In the genomic region with DNA sequence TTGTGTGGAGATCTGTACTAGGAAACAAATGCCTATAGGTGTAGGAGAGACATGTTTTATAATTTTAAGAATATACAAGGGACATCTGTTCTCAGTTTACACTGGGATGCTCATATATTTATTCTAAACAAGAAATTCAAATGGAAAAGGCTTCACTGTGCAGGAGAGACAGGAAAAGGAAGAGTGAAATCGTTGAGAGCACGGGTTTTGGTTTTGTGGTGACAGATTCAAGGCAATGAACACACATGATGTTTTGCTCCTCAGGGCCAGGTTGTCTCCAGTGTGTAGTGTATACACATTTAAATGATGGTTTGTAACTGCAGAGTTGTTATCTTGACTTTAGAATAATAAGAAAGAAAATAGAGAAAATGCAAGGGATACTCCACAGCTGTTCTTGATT, we compare ENCODE assay signal across 1 cellular context.
TF ChIP-seq lines count a peak whose summit lies in the region.

No MANE protein-coding gene starts in this region.

TF ChIP-seq in SK-N-SH, 30 proteins besides CTCF, POLR2A, EP300 and RAD21:
- TF ChIP-seq TAF1 (IDR thresholded peaks at IDR 0.05; ENCODE audit: borderline replicate concordance, low read depth, low read length) (no peak), RCOR1 (IDR thresholded peaks at IDR 0.05; ENCODE audit: low read length) (no peak), YY1 (IDR thresholded peaks at IDR 0.05; ENCODE audit: low read depth) (no peak), SIN3A (IDR thresholded peaks at IDR 0.05; ENCODE audit: borderline replicate concordance, low read depth, low read length) (no peak), FOXJ3 (CRISPR knock-in tag; IDR thresholded peaks at IDR 0.05) (no peak), SMC3 (IDR thresholded peaks at IDR 0.05; ENCODE audit: low read depth, low read length) (no peak), NRF1 (IDR thresholded peaks at IDR 0.05; ENCODE audit: low read depth, low read length) (no peak), FOXM1 (IDR thresholded peaks at IDR 0.05; ENCODE audit: low read depth) (no peak)
- TF ChIP-seq, protein P1, sequence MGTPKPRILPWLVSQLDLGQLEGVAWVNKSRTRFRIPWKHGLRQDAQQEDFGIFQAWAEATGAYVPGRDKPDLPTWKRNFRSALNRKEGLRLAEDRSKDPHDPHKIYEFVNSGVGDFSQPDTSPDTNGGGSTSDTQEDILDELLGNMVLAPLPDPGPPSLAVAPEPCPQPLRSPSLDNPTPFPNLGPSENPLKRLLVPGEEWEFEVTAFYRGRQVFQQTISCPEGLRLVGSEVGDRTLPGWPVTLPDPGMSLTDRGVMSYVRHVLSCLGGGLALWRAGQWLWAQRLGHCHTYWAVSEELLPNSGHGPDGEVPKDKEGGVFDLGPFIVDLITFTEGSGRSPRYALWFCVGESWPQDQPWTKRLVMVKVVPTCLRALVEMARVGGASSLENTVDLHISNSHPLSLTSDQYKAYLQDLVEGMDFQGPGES (IDR thresholded peaks at IDR 0.05; ENCODE audit: low read depth, low read length) = no peak
- TF ChIP-seq, protein P2, sequence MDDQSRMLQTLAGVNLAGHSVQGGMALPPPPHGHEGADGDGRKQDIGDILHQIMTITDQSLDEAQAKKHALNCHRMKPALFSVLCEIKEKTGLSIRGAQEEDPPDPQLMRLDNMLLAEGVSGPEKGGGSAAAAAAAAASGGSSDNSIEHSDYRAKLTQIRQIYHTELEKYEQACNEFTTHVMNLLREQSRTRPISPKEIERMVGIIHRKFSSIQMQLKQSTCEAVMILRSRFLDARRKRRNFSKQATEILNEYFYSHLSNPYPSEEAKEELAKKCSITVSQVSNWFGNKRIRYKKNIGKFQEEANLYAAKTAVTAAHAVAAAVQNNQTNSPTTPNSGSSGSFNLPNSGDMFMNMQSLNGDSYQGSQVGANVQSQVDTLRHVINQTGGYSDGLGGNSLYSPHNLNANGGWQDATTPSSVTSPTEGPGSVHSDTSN (IDR thresholded peaks at IDR 0.05) = no peak
- TF ChIP-seq, protein P3, sequence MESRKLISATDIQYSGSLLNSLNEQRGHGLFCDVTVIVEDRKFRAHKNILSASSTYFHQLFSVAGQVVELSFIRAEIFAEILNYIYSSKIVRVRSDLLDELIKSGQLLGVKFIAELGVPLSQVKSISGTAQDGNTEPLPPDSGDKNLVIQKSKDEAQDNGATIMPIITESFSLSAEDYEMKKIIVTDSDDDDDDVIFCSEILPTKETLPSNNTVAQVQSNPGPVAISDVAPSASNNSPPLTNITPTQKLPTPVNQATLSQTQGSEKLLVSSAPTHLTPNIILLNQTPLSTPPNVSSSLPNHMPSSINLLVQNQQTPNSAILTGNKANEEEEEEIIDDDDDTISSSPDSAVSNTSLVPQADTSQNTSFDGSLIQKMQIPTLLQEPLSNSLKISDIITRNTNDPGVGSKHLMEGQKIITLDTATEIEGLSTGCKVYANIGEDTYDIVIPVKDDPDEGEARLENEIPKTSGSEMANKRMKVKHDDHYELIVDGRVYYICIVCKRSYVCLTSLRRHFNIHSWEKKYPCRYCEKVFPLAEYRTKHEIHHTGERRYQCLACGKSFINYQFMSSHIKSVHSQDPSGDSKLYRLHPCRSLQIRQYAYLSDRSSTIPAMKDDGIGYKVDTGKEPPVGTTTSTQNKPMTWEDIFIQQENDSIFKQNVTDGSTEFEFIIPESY (IDR thresholded peaks at IDR 0.05; ENCODE audit: borderline replicate concordance, low read depth) = no peak
